17 cellular contexts compared by ENCODE assay signal in genomic region chr2:74536166-74536950, GRCh38. TPM values are rescaled to one million over a fixed set of nuclear protein-coding genes. Genes with fewer than 3 reads are reported as not detected.
DNase-seq lines count a peak whose midpoint lies in the region; ATAC-seq, FAIRE-seq and TF ChIP-seq lines count a peak whose summit lies in the region.
"Had no signal": no experiment of that assay in that cellular context is flagged by ENCODE, and none has a peak within 500 bp of the region (broad histone marks: within the 10 kb centered on the region; RNA-seq: fewer than 3 reads in every experiment).

No MANE protein-coding gene starts in this region.

- TF ChIP-seq CTCF in OCI-LY1 (IDR thresholded peaks at IDR 0.05; ENCODE audit: low read length) (peak; percentile 14; the same call in 1 of the 2 replicates), H1 (IDR thresholded peaks at IDR 0.05; ENCODE audit: control extremely low read depth in 1 of 3, insufficient read depth in 1 of 3, low read depth in 1 of 3, low read length in 3 of 3) (no peak)

- H3K14ac ChIP-seq in H1 (ENCODE audit: insufficient read length) = no peak overlapping the region

- no peak overlapping the region for H3K23ac ChIP-seq in H1 (ENCODE audit: insufficient read length)

- H3K9me3 Mint-ChIP-seq in immature natural killer cell = no peaks in the 10 kb centered on the region
- H3K9me3 Mint-ChIP-seq: CD8-positive, alpha-beta T cell had no signal

- H3K9me3 ChIP-seq in OCI-LY1 (ENCODE audit: low read length) (no peaks in the 10 kb centered on the region), H1 (ENCODE audit: insufficient read depth in 2 of 2, low read depth in 1 of 2, low read length in 1 of 2) (no peaks in the 10 kb centered on the region)
- H3K9me3 ChIP-seq: HAP-1 had no signal

- no peak overlapping the region for H2BK12ac ChIP-seq in H1 (ENCODE audit: low read depth, low read length)

- H3K18ac ChIP-seq in H1 (ENCODE audit: extremely low read depth, low read length) = no peak overlapping the region

- H4K20me1 ChIP-seq in OCI-LY1 (ENCODE audit: insufficient read depth, low read length) (no peaks in the 10 kb centered on the region), H1 (replicated peaks in 1 of 2; ENCODE audit: control insufficient read depth in 1 of 2, insufficient read depth in 2 of 2, low read length in 2 of 2) (peaks cover 3 to 10% of the 10 kb centered on the region in 2 experiments)

- WGBS in H1 (ENCODE audit: extremely low coverage in 1 of 2, insufficient coverage in 1 of 2, insufficient read length in 1 of 2, insufficient replicate concordance in 2 of 2, low coverage in 1 of 2, low lambda C conversion rate in 2 of 2, missing lambda C conversion rate in 1 of 2), 2 experiments = 92% methylated on average over 23 of the region's 23 CpGs; no CpG with 5 or more reads in 1 of the 2 experiments

- CTCF ChIA-PET in H1 (lab: Charles Lee; ENCODE audit: partially characterized antibody) = interaction anchor here (0.5 to 1.2 kb wide), 4 partner anchors 10 to 51 kb away, joined by 3 read pairs; no protein-coding TSS in a partner anchor

- POLR2A ChIA-PET in H1 (lab: Charles Lee; ENCODE audit: partially characterized antibody) = interaction anchor here (1.1 to 2.3 kb wide), 4 partner anchors 10 to 38 kb away, joined by 3 to 6 read pairs (median 4); partner anchors contain the start of genes DQX1 and LBX2

- H3K4me3 ChIP-seq in H7 (ENCODE audit: insufficient read depth, low read depth, low read length) = no peak overlapping the region
- H3K4me3 ChIP-seq in OCI-LY1 (ENCODE audit: low read depth, low read length, poor library complexity, severe bottlenecking) = no peak overlapping the region
- no peak overlapping the region for H3K4me3 ChIP-seq in H1 (ENCODE audit: extremely low read depth in 1 of 4, insufficient read depth in 2 of 4, low read depth in 3 of 4, low read length in 4 of 4)
- H3K4me3 ChIP-seq: HAP-1 had no signal

- no peaks in the 10 kb centered on the region for H3K79me2 ChIP-seq in OCI-LY1 (ENCODE audit: insufficient read depth, low read length)
- no peaks in the 10 kb centered on the region for H3K79me2 ChIP-seq in H1 (ENCODE audit: control insufficient read depth in 1 of 2, insufficient read depth in 2 of 2, low read length in 2 of 2)

- no peak overlapping the region for H4K91ac ChIP-seq in H1 (replicated peaks; ENCODE audit: insufficient read length, low read length)

- ATAC-seq in stimulated activated naive CD8-positive, alpha-beta T cell treated with anti-CD3 and anti-CD28 coated beads, Interleukin-15, Interleukin-2, amounts not matched to agents 100 U/mL and 50 U/mL, for 24 hours = peak; percentile 68
- ATAC-seq in HG02970 (IDR thresholded peaks at IDR 0.05; ENCODE audit: low FRiP score, unreplicated experiment) (no peak), GM18520 (IDR thresholded peaks at IDR 0.05; ENCODE audit: unreplicated experiment) (no peak)
- ATAC-seq: CD8-positive, alpha-beta T cell; SK-N-SH treated with all-trans-retinoic acid at 6 μM for 48 hours had no signal

- H2BK120ac ChIP-seq in H1 (replicated peaks; ENCODE audit: low read depth, low read length) = no peak overlapping the region

- no peak overlapping the region for H2BK20ac ChIP-seq in H1 (ENCODE audit: low read length)

- TF ChIP-seq RAD21 in H1 (IDR thresholded peaks at IDR 0.05 in 1 of 2, conservative IDR thresholded peaks at IDR 0.05 in 1 of 2; ENCODE audit: low read depth in 2 of 2, low read length in 2 of 2) = no peak

- H3K9ac ChIP-seq in OCI-LY1 (ENCODE audit: low read length) (no peak overlapping the region), H1 (replicated peaks in 1 of 4; ENCODE audit: extremely low read depth in 1 of 4, low read depth in 3 of 4, low read length in 3 of 4) (no peak overlapping the region)

- peak overlapping the region; percentile 9; the same call in 1 of the 2 replicates for H4K8ac ChIP-seq in H1 (ENCODE audit: extremely low read depth, insufficient read depth, low read length)

- H3K27ac ChIP-seq in OCI-LY1 (ENCODE audit: low read depth, low read length, poor library complexity, severe bottlenecking) (no peak overlapping the region), H1 (ENCODE audit: low read depth, low read length) (no peak overlapping the region)

- peaks cover 2% of the 10 kb centered on the region; the same call in 1 of the 2 replicates for H3K79me1 ChIP-seq in H1 (ENCODE audit: low read depth, low read length)

- H3K4me1 Mint-ChIP-seq in immature natural killer cell = peaks cover 8 to 11% of the 10 kb centered on the region in 2 donors

- H3K36me3 ChIP-seq in H7 (replicated peaks; ENCODE audit: control insufficient read depth, insufficient read depth, low read length) (peaks cover 6% of the 10 kb centered on the region), OCI-LY1 (ENCODE audit: insufficient read depth, low read length) (peaks cover 20% of the 10 kb centered on the region), H1 (ENCODE audit: control insufficient read depth in 2 of 4, insufficient read depth in 4 of 4, low read length in 3 of 4) (peaks cover 2 to 17% (median 10%) of the 10 kb centered on the region in 4 experiments; a peak in 7 of 8 replicates)

- H3K27me3 Mint-ChIP-seq in immature natural killer cell (ENCODE audit: low read depth in 3 of 3) = peaks cover 0 to 12% (median 10%) of the 10 kb centered on the region in 3 donors

- H3K4ac ChIP-seq in H1 (replicated peaks; ENCODE audit: insufficient read length, low read depth, low read length) = no peak overlapping the region

- H2AFZ ChIP-seq in OCI-LY1 (ENCODE audit: low read length) (no peak overlapping the region), H1 (ENCODE audit: low read length) (no peak overlapping the region)

- H2BK15ac ChIP-seq in H1 (ENCODE audit: low read length) = no peak overlapping the region

- TF ChIP-seq EP300 in H1 (IDR thresholded peaks at IDR 0.05; ENCODE audit: borderline replicate concordance in 1 of 2, low read depth in 2 of 2, low read length in 2 of 2) = no peak

- H2BK5ac ChIP-seq in H1 (ENCODE audit: low read depth, low read length) = no peak overlapping the region

- H3K9me2 ChIP-seq in OCI-LY1 (ENCODE audit: low read depth, low read length) = no peaks in the 10 kb centered on the region

- no peak overlapping the region for H3K27ac Mint-ChIP-seq in immature natural killer cell
- H3K27ac Mint-ChIP-seq: CD8-positive, alpha-beta T cell had no signal

- no peak overlapping the region for H3K56ac ChIP-seq in H1 (replicated peaks; ENCODE audit: insufficient read length, low read depth, low read length)

- H2AK5ac ChIP-seq in H1 (ENCODE audit: low read depth, low read length) = no peak overlapping the region

- no peak overlapping the region for H3K4me2 ChIP-seq in OCI-LY1 (ENCODE audit: low read length)
- no peak overlapping the region for H3K4me2 ChIP-seq in H1 (ENCODE audit: insufficient read depth in 1 of 2, low read depth in 2 of 2, low read length in 2 of 2)

- TF ChIP-seq POLR2A in H1 (IDR thresholded peaks at IDR 0.05; ENCODE audit: control extremely low read depth in 1 of 2, low read depth in 2 of 2, low read length in 2 of 2) = no peak

- FAIRE-seq in H1 (lab: Jason Lieb, UNC) = no peak

- DNase-seq in H7 (peak; percentile 33), H1 (ENCODE audit: low read depth in 1 of 2, low spot score in 2 of 2) (no peak), immature natural killer cell (no peak)
- no peak for DNase-seq in stimulated activated naive CD8-positive, alpha-beta T cell treated with anti-CD3 and anti-CD28 coated beads, Interleukin-15, Interleukin-2, amounts not matched to agents 100 U/mL and 50 U/mL, for 24 hours
- DNase-seq: CD8-positive, alpha-beta T cell; GF-D8; NCI-H1436 treated with DMSO at 0.1 percent for 48 hours; NCI-H2081 treated with DMSO at 0.1 percent for 48 hours; NCI-H2227 treated with DMSO at 0.1 percent for 48 hours; NCI-H526; Right ventricle myocardium superior had no signal

- H3K36me3 Mint-ChIP-seq in immature natural killer cell = peaks cover 0 to 8% (median 5%) of the 10 kb centered on the region in 3 donors

- no peak overlapping the region for H3K4me3 Mint-ChIP-seq in immature natural killer cell
- H3K4me3 Mint-ChIP-seq: CD8-positive, alpha-beta T cell had no signal

- H3K4me1 ChIP-seq in OCI-LY1 (ENCODE audit: insufficient read depth, low read length, severe bottlenecking) (peaks cover 11% of the 10 kb centered on the region), H1 (replicated peaks in 1 of 4; ENCODE audit: control insufficient read depth in 3 of 4, insufficient read depth in 4 of 4, low read length in 3 of 4) (no peaks in the 10 kb centered on the region; a peak in 1 of 7 replicates)

- no peaks in the 10 kb centered on the region; the same call in 1 of the 2 replicates for H3K23me2 ChIP-seq in H1 (ENCODE audit: low read depth, low read length)

- no peaks in the 10 kb centered on the region for H3F3A ChIP-seq in OCI-LY1 (ENCODE audit: insufficient read depth, low read length)

- no peak overlapping the region for H4K5ac ChIP-seq in H1 (ENCODE audit: insufficient read length, low read depth, low read length)

- H3K27me3 ChIP-seq in H7 (ENCODE audit: control insufficient read depth, insufficient read depth, low read length) (no peaks in the 10 kb centered on the region; the same call in 1 of the 2 replicates), OCI-LY1 (ENCODE audit: insufficient read depth, low read length) (no peaks in the 10 kb centered on the region), H1 (replicated peaks in 1 of 4; ENCODE audit: control insufficient read depth in 3 of 4, extremely low read depth in 1 of 4, insufficient read depth in 3 of 4, low read length in 3 of 4) (no peaks in the 10 kb centered on the region)

RNA-seq across cellular contexts. Expression of gene HTRA2, which starts 6.6 kb away (rescaled TPM):
- 27.0 and 39.6 TPM in 2 replicates for total RNA-seq in H7 (2014; rRNA removed; shearing (Covaris generic))
- 21.6 and 24.6 TPM in 2 replicates for total RNA-seq in H1 (2021; fragmentation: NEBNext Ultra II Directional; extraction: Animal tissue kit (Norgen Biotek cat#: 25700))
- polyA plus RNA-seq in H1 (2011; rRNA removed) = 37.6 TPM in 2 replicates
- polyA plus RNA-seq in H1 (2011; cell fraction: cytosol; rRNA removed) = 33.9 TPM
- 41.8 TPM for polyA plus RNA-seq in H1 (2011; cell fraction: nucleus; rRNA removed)
- polyA plus RNA-seq in H1 (2012, experiment 1 of 2) = 22.7 to 30.7 TPM (median 27.3 TPM) in 4 replicates
- polyA plus RNA-seq in H1 (2012, experiment 2 of 2) = 36.9 TPM
- 19.1 TPM for polyA plus RNA-seq in H1 (2013, experiment 1 of 2)
- 18.5 TPM for polyA plus RNA-seq in H1 (2013, experiment 2 of 2)
- 27.1 and 32.7 TPM in 2 replicates for polyA minus RNA-seq in H1 (2011; rRNA and poly(A)+ RNA removed)
- polyA minus RNA-seq in H1 (2011; cell fraction: cytosol; rRNA and poly(A)+ RNA removed) = 15.4 TPM
- 27.5 TPM for polyA minus RNA-seq in H1 (2011; cell fraction: nucleus; rRNA and poly(A)+ RNA removed)
- polyA plus RNA-seq in immature natural killer cell = 10 to 100 TPM; 26.5 to 27.2 (median 27.0) TPM

RNA-seq across cellular contexts. Expression of gene AUP1, which starts 6.9 kb away (rescaled TPM):
- 99.5 and 105 TPM in 2 replicates for total RNA-seq in H7 (2014; rRNA removed; shearing (Covaris generic))
- 82.7 and 83.4 TPM in 2 replicates for total RNA-seq in H1 (2021; fragmentation: NEBNext Ultra II Directional; extraction: Animal tissue kit (Norgen Biotek cat#: 25700))
- polyA plus RNA-seq in H1 (2011; rRNA removed) (121 and 162 TPM in 2 replicates), immature natural killer cell (100 to 1,000 TPM; 107 to 126 (median 118) TPM)
- polyA plus RNA-seq in H1 (2011; cell fraction: cytosol; rRNA removed) = 134 TPM
- 469 TPM for polyA plus RNA-seq in H1 (2011; cell fraction: nucleus; rRNA removed)
- 82.2 to 98.1 TPM (median 92.2 TPM) in 4 replicates for polyA plus RNA-seq in H1 (2012, experiment 1 of 2)
- polyA plus RNA-seq in H1 (2012, experiment 2 of 2) = 103 TPM
- polyA plus RNA-seq in H1 (2013, experiment 1 of 2) = 124 TPM
- polyA plus RNA-seq in H1 (2013, experiment 2 of 2) = 130 TPM
- polyA minus RNA-seq in H1 (2011; rRNA and poly(A)+ RNA removed) = 63.7 and 83.7 TPM in 2 replicates
- polyA minus RNA-seq in H1 (2011; cell fraction: cytosol; rRNA and poly(A)+ RNA removed) = 54.0 TPM
- 85.4 TPM for polyA minus RNA-seq in H1 (2011; cell fraction: nucleus; rRNA and poly(A)+ RNA removed)

RNA-seq across cellular contexts. Expression of gene DQX1, which starts 10.3 kb away (rescaled TPM):
- total RNA-seq in H7 (2014; rRNA removed; shearing (Covaris generic)) = 0.10 and 0.78 TPM in 2 replicates
- total RNA-seq in H1 (2021; fragmentation: NEBNext Ultra II Directional; extraction: Animal tissue kit (Norgen Biotek cat#: 25700)) = 0.57 and 0.76 TPM in 2 replicates
- polyA plus RNA-seq in H1 (2011; rRNA removed) (1.1 TPM in 2 replicates), immature natural killer cell (not detected)
- polyA plus RNA-seq in H1 (2011; cell fraction: cytosol; rRNA removed) = 1.4 TPM
- polyA plus RNA-seq in H1 (2011; cell fraction: nucleus; rRNA removed) = 9.0 TPM
- 0.51 to 1.4 TPM (median 0.73 TPM) in 4 replicates for polyA plus RNA-seq in H1 (2012, experiment 1 of 2)
- 0.47 TPM for polyA plus RNA-seq in H1 (2012, experiment 2 of 2)
- 0.85 TPM for polyA plus RNA-seq in H1 (2013, experiment 1 of 2)
- 0.35 TPM for polyA plus RNA-seq in H1 (2013, experiment 2 of 2)
- polyA minus RNA-seq in H1 (2011; rRNA and poly(A)+ RNA removed) = 0.44 and 1.1 TPM in 2 replicates
- polyA minus RNA-seq in H1 (2011; cell fraction: cytosol; rRNA and poly(A)+ RNA removed) = not detected
- polyA minus RNA-seq in H1 (2011; cell fraction: nucleus; rRNA and poly(A)+ RNA removed) = 2.1 TPM
- total RNA-seq: Right ventricle myocardium superior had no signal
- polyA plus RNA-seq: AG04450 had no signal

RNA-seq across cellular contexts. Expression of gene LOXL3, which starts 17.4 kb away (rescaled TPM):
- total RNA-seq in H7 (2014; rRNA removed; shearing (Covaris generic)) = 6.6 and 7.7 TPM in 2 replicates
- total RNA-seq in H1 (2021; fragmentation: NEBNext Ultra II Directional; extraction: Animal tissue kit (Norgen Biotek cat#: 25700)) = 19.5 and 22.4 TPM in 2 replicates
- polyA plus RNA-seq in H1 (2011; rRNA removed) = 22.1 and 27.2 TPM in 2 replicates
- polyA plus RNA-seq in H1 (2011; cell fraction: cytosol; rRNA removed) = 26.3 TPM
- polyA plus RNA-seq in H1 (2011; cell fraction: nucleus; rRNA removed) = 31.9 TPM
- polyA plus RNA-seq in H1 (2012, experiment 1 of 2) = 21.1 to 25.5 TPM (median 22.6 TPM) in 4 replicates
- 17.5 TPM for polyA plus RNA-seq in H1 (2012, experiment 2 of 2)
- 11.8 TPM for polyA plus RNA-seq in H1 (2013, experiment 1 of 2)
- polyA plus RNA-seq in H1 (2013, experiment 2 of 2) = 10.9 TPM
- polyA minus RNA-seq in H1 (2011; rRNA and poly(A)+ RNA removed) = 22.5 and 34.1 TPM in 2 replicates
- polyA minus RNA-seq in H1 (2011; cell fraction: cytosol; rRNA and poly(A)+ RNA removed) = 16.7 TPM
- polyA minus RNA-seq in H1 (2011; cell fraction: nucleus; rRNA and poly(A)+ RNA removed) = 15.3 TPM
- under 1 TPM in 2 of 3 donors, not detected in 1; 0.19 to 0.22 TPM for polyA plus RNA-seq in immature natural killer cell
- total RNA-seq: CD8-positive, alpha-beta T cell had no signal

RNA-seq across cellular contexts. Expression of gene DOK1, which starts 18.2 kb away (rescaled TPM):
- 4.9 and 6.9 TPM in 2 replicates for total RNA-seq in H7 (2014; rRNA removed; shearing (Covaris generic))
- 11.4 and 14.3 TPM in 2 replicates for total RNA-seq in H1 (2021; fragmentation: NEBNext Ultra II Directional; extraction: Animal tissue kit (Norgen Biotek cat#: 25700))
- polyA plus RNA-seq in H1 (2011; rRNA removed) = 11.0 and 16.5 TPM in 2 replicates
- 14.1 TPM for polyA plus RNA-seq in H1 (2011; cell fraction: cytosol; rRNA removed)
- polyA plus RNA-seq in H1 (2011; cell fraction: nucleus; rRNA removed) = 19.2 TPM
- 10.6 to 14.7 TPM (median 13.9 TPM) in 4 replicates for polyA plus RNA-seq in H1 (2012, experiment 1 of 2)
- 13.5 TPM for polyA plus RNA-seq in H1 (2012, experiment 2 of 2)
- polyA plus RNA-seq in H1 (2013, experiment 1 of 2) = 8.1 TPM
- 7.9 TPM for polyA plus RNA-seq in H1 (2013, experiment 2 of 2)
- 7.5 and 9.6 TPM in 2 replicates for polyA minus RNA-seq in H1 (2011; rRNA and poly(A)+ RNA removed)
- polyA minus RNA-seq in H1 (2011; cell fraction: cytosol; rRNA and poly(A)+ RNA removed) = 5.7 TPM
- polyA minus RNA-seq in H1 (2011; cell fraction: nucleus; rRNA and poly(A)+ RNA removed) = 11.0 TPM
- polyA plus RNA-seq in immature natural killer cell = 10 to 100 TPM; 18.4 to 42.7 (median 28.4) TPM
